Comparison of ENCODE assay signal across 19 cellular contexts in the genomic region with DNA sequence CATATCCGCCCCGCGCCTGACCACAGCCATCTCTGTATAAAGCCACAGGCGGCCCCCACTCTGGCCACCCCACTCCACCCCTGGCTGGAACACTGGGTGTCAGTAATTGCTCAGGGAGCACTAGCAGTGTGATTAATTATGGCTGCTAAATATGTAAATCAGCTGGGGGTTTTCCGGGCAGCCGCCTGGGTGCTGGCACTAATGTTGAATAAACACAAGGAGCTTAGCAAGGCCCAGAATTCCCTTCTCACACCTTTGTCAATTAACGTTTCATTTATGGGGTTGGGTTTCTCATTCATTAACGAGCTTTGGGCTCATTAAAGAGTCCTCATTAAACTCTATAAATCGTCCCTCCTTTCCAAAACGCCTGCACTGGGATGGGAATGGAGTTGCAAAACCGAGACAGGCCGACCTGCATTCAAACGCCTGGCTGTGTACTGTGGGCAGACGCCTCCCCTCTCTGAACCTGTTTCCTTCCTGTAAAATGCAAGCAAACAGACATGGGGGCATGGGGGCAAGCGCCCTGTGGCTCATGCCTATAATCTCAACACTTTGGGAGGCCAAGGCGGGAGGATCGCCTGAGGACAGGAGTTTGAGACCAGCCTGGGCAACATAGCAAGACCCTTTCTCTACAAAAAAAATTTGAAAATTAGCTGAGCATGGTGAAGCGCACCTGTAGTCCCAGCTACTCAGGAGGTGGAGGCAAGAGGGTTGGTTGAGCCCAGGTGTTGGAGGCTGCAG. TPM values are rescaled to one million over a fixed set of nuclear protein-coding genes. Genes with fewer than 3 reads are reported as not detected.
"Had no signal": no experiment of that assay in that cellular context is flagged by ENCODE, and none has a peak within 500 bp of the region (broad histone marks: within the 10 kb centered on the region; RNA-seq: fewer than 3 reads in every experiment).

No MANE protein-coding gene starts in this region.

- H3K4me1 ChIP-seq: body of pancreas, colonic mucosa, esophagus muscularis mucosa, sigmoid colon, spleen, upper lobe of right lung had no signal

- H3K36me3 Mint-ChIP-seq: activated naive CD4-positive, alpha-beta T cell treated with anti-CD3 and anti-CD28 coated beads, Interleukin-2, amount 10 ng/mL, durations not matched to agents 7 days and 5 days had no signal

- H3K27me3 ChIP-seq: body of pancreas, colonic mucosa, sigmoid colon, upper lobe of right lung had no signal

- H3K4me3 Mint-ChIP-seq: activated naive CD4-positive, alpha-beta T cell treated with anti-CD3 and anti-CD28 coated beads, Interleukin-2, amount 10 ng/mL, durations not matched to agents 7 days and 5 days; nephron progenitor cell; stimulated activated naive CD8-positive, alpha-beta T cell treated with anti-CD3 and anti-CD28 coated beads, Interleukin-15, amount 100 ng/mL, for 72 hours had no signal

- H3K36me3 ChIP-seq: colonic mucosa, esophagus muscularis mucosa, sigmoid colon, spleen, thoracic aorta, upper lobe of right lung had no signal

- DNase-seq: activated CD4-positive, alpha-beta T cell treated with anti-CD3 and anti-CD28 coated beads, Interleukin-2, amount 50 U/mL, for 48 hours; activated naive CD4-positive, alpha-beta T cell treated with anti-CD3 and anti-CD28 coated beads, Interleukin-2, amount 10 ng/mL, durations not matched to agents 7 days and 5 days; body of pancreas; central memory CD4-positive, alpha-beta T cell; colonic mucosa; nephron progenitor cell; sigmoid colon; spleen; stimulated activated naive CD8-positive, alpha-beta T cell treated with anti-CD3 and anti-CD28 coated beads, Interleukin-15, amount 100 ng/mL, for 72 hours; T1000; upper lobe of right lung had no signal

- H3K4me3 ChIP-seq: body of pancreas, colonic mucosa, esophagus muscularis mucosa, sigmoid colon, spleen, thoracic aorta, upper lobe of right lung had no signal

- H3K27ac Mint-ChIP-seq: activated naive CD4-positive, alpha-beta T cell treated with anti-CD3 and anti-CD28 coated beads, Interleukin-2, amount 10 ng/mL, durations not matched to agents 7 days and 5 days; activated T-helper 2 cell treated with anti-CD3 and anti-CD28 coated beads, Interferon-gamma antibody, Interleukin-2, Interleukin-4, amounts not matched to agents 10 μg/mL and 5 μg/mL and 100 μg/mL, durations not matched to agents 14 hours and 24 hours and 36 hours; nephron progenitor cell; stimulated activated naive CD8-positive, alpha-beta T cell treated with anti-CD3 and anti-CD28 coated beads, Interleukin-15, amount 100 ng/mL, for 72 hours had no signal

- H3K9me3 ChIP-seq: body of pancreas, colonic mucosa, esophagus muscularis mucosa, sigmoid colon, spleen, thoracic aorta, upper lobe of right lung had no signal

- H3K9me3 Mint-ChIP-seq: activated naive CD4-positive, alpha-beta T cell treated with anti-CD3 and anti-CD28 coated beads, Interleukin-2, amount 10 ng/mL, durations not matched to agents 7 days and 5 days; activated T-helper 2 cell treated with anti-CD3 and anti-CD28 coated beads, Interferon-gamma antibody, Interleukin-2, Interleukin-4, amounts not matched to agents 10 μg/mL and 5 μg/mL and 100 μg/mL, durations not matched to agents 14 hours and 24 hours and 36 hours; nephron progenitor cell; stimulated activated naive CD8-positive, alpha-beta T cell treated with anti-CD3 and anti-CD28 coated beads, Interleukin-15, amount 100 ng/mL, for 72 hours had no signal

- H3K4me1 Mint-ChIP-seq: activated naive CD4-positive, alpha-beta T cell treated with anti-CD3 and anti-CD28 coated beads, Interleukin-2, amount 10 ng/mL, durations not matched to agents 7 days and 5 days; nephron progenitor cell; stimulated activated naive CD8-positive, alpha-beta T cell treated with anti-CD3 and anti-CD28 coated beads, Interleukin-15, amount 100 ng/mL, for 72 hours had no signal

- H3K27ac ChIP-seq: body of pancreas, colonic mucosa, esophagus muscularis mucosa, sigmoid colon, spleen, thoracic aorta, upper lobe of right lung had no signal

- ATAC-seq: body of pancreas; stimulated activated naive CD8-positive, alpha-beta T cell treated with anti-CD3 and anti-CD28 coated beads, Interleukin-15, amount 100 ng/mL, for 72 hours; upper lobe of right lung had no signal

RNA-seq across cellular contexts. Expression of a gene that starts 56.3 kb away (rescaled TPM):
- total RNA-seq: pulmonary artery endothelial cell had no signal

RNA-seq across cellular contexts. Expression of a gene that starts 59.3 kb away (rescaled TPM):
- total RNA-seq: activated T-helper 2 cell treated with anti-CD3 and anti-CD28 coated beads, Interferon-gamma antibody, Interleukin-2, Interleukin-4, amounts not matched to agents 10 μg/mL and 5 μg/mL and 100 μg/mL, durations not matched to agents 14 hours and 24 hours and 36 hours; body of pancreas; esophagus muscularis mucosa; glomerular endothelial cell; liver; mesenteric fat pad; omental fat pad; pulmonary artery endothelial cell; sigmoid colon; spleen; thoracic aorta; upper lobe of right lung had no signal
- polyA plus RNA-seq: liver, sigmoid colon, spleen had no signal
